ENCODE assay signal across 1 cellular context in genomic region chr6:32967151-32968091, GRCh38.
TF ChIP-seq lines count a peak whose summit lies in the region.

No MANE protein-coding gene starts in this region.

TF ChIP-seq in HEK293, 187 proteins besides CTCF, POLR2A, EP300 and RAD21 (continued from another document and continues in another):
- TF ChIP-seq ZNF488 (tag by site-specific recombination; IDR thresholded peaks at IDR 0.05): no peak
- TF ChIP-seq ZNF571 (tag by site-specific recombination; IDR thresholded peaks at IDR 0.05): no peak
- peak; percentile 57; the same call in 1 of the 2 replicates for TF ChIP-seq ZNF18 (tag by site-specific recombination; IDR thresholded peaks at IDR 0.05)
- TF ChIP-seq ZNF202 (tag by site-specific recombination; IDR thresholded peaks at IDR 0.05; ENCODE audit: borderline replicate concordance): no peak
- TF ChIP-seq MYNN (tag by site-specific recombination; IDR thresholded peaks at IDR 0.05; ENCODE audit: borderline replicate concordance): no peak
- no peak for TF ChIP-seq ZSCAN30 (tag by site-specific recombination; IDR thresholded peaks at IDR 0.05)
- TF ChIP-seq ZNF112 (tag by site-specific recombination; IDR thresholded peaks at IDR 0.05): no peak
- TF ChIP-seq ZXDB (tag by site-specific recombination; IDR thresholded peaks at IDR 0.05): no peak
- TF ChIP-seq ZNF585B (tag by site-specific recombination; IDR thresholded peaks at IDR 0.05): no peak
- TF ChIP-seq ZSCAN4 (tag by site-specific recombination; IDR thresholded peaks at IDR 0.05): no peak
- TF ChIP-seq ZNF311 (tag by site-specific recombination; IDR thresholded peaks at IDR 0.05; ENCODE audit: borderline replicate concordance): no peak
- TF ChIP-seq PRDM4 (tag by site-specific recombination; IDR thresholded peaks at IDR 0.05): no peak
- TF ChIP-seq ZNF391 (tag by site-specific recombination; IDR thresholded peaks at IDR 0.05; ENCODE audit: borderline replicate concordance, low read depth): no peak
- TF ChIP-seq ZBTB21 (tag by site-specific recombination; IDR thresholded peaks at IDR 0.05): no peak
- TF ChIP-seq PRDM1 (tag by site-specific recombination; IDR thresholded peaks at IDR 0.05): peak; percentile 90
- TF ChIP-seq ZNF561 (tag by site-specific recombination; IDR thresholded peaks at IDR 0.05; ENCODE audit: borderline replicate concordance): no peak
- TF ChIP-seq ZNF366 (tag by site-specific recombination; conservative IDR thresholded peaks at IDR 0.05): peak; percentile 46; the same call in 1 of the 2 replicates
- no peak for TF ChIP-seq ZNF621 (tag by site-specific recombination; IDR thresholded peaks at IDR 0.05)
- no peak for TF ChIP-seq ZNF335 (tag by site-specific recombination; conservative IDR thresholded peaks at IDR 0.05)
- TF ChIP-seq ZNF544 (tag by site-specific recombination; IDR thresholded peaks at IDR 0.05): no peak
- TF ChIP-seq ZNF701 (tag by site-specific recombination; IDR thresholded peaks at IDR 0.05): no peak
- no peak for TF ChIP-seq ZNF624 (tag by site-specific recombination; IDR thresholded peaks at IDR 0.05)
- no peak for TF ChIP-seq REST (tag by site-specific recombination; IDR thresholded peaks at IDR 0.05)
- TF ChIP-seq KLF7 (tag by site-specific recombination; IDR thresholded peaks at IDR 0.05; ENCODE audit: borderline replicate concordance): no peak
- no peak for TF ChIP-seq SP3 (tag by site-specific recombination; IDR thresholded peaks at IDR 0.05)
- no peak for TF ChIP-seq ZNF510 (tag by site-specific recombination; IDR thresholded peaks at IDR 0.05; ENCODE audit: insufficient replicate concordance)
- no peak for TF ChIP-seq ZBTB20 (tag by site-specific recombination; IDR thresholded peaks at IDR 0.05)
- TF ChIP-seq GLIS2 (tag by site-specific recombination; IDR thresholded peaks at IDR 0.05): no peak
- TF ChIP-seq ZNF239 (tag by site-specific recombination; IDR thresholded peaks at IDR 0.05): no peak
- no peak for TF ChIP-seq ZFP41 (tag by site-specific recombination; IDR thresholded peaks at IDR 0.05; ENCODE audit: borderline replicate concordance)
- TF ChIP-seq ZSCAN18 (tag by site-specific recombination; IDR thresholded peaks at IDR 0.05): no peak
- no peak for TF ChIP-seq ZNF221 (tag by site-specific recombination; IDR thresholded peaks at IDR 0.05; ENCODE audit: borderline replicate concordance)
- peak; percentile 60 for TF ChIP-seq ZBTB17 (tag by site-specific recombination; IDR thresholded peaks at IDR 0.05)
- no peak for TF ChIP-seq ZNF148 (tag by site-specific recombination; IDR thresholded peaks at IDR 0.05; ENCODE audit: borderline replicate concordance)
- no peak for TF ChIP-seq ZNF692 (tag by site-specific recombination; IDR thresholded peaks at IDR 0.05)
- TF ChIP-seq YY1 (tag by site-specific recombination; IDR thresholded peaks at IDR 0.05): no peak
- no peak for TF ChIP-seq SALL2 (tag by site-specific recombination; IDR thresholded peaks at IDR 0.05; ENCODE audit: borderline replicate concordance)
- no peak for TF ChIP-seq ZNF169 (tag by site-specific recombination; IDR thresholded peaks at IDR 0.05)
- TF ChIP-seq MEIS1 (CRISPR knock-in tag; IDR thresholded peaks at IDR 0.05; ENCODE audit: borderline replicate concordance): no peak
- TF ChIP-seq KLF10 (tag by site-specific recombination; IDR thresholded peaks at IDR 0.05): no peak
- no peak for TF ChIP-seq ZNF266 (tag by site-specific recombination; IDR thresholded peaks at IDR 0.05; ENCODE audit: low read depth)
- peak; percentile 70; the same call in 1 of the 2 replicates for TF ChIP-seq ZNF664 (tag by site-specific recombination; IDR thresholded peaks at IDR 0.05)
- no peak for TF ChIP-seq GLIS1 (tag by site-specific recombination; IDR thresholded peaks at IDR 0.05)
- TF ChIP-seq ZNF24 (tag by site-specific recombination; IDR thresholded peaks at IDR 0.05): no peak
- TF ChIP-seq SCRT2 (tag by site-specific recombination; IDR thresholded peaks at IDR 0.05): no peak
- TF ChIP-seq SP2 (tag by site-specific recombination; IDR thresholded peaks at IDR 0.05): no peak
- TF ChIP-seq SCRT1 (tag by site-specific recombination; IDR thresholded peaks at IDR 0.05; ENCODE audit: borderline replicate concordance): no peak
- no peak for TF ChIP-seq ZBTB1 (tag by site-specific recombination; IDR thresholded peaks at IDR 0.05)
- no peak for TF ChIP-seq ZNF146 (tag by site-specific recombination; IDR thresholded peaks at IDR 0.05)
- no peak for TF ChIP-seq ZBTB48 (tag by site-specific recombination; IDR thresholded peaks at IDR 0.05)
- no peak for TF ChIP-seq ZNF140 (tag by site-specific recombination; IDR thresholded peaks at IDR 0.05)
- peak; percentile 72 for TF ChIP-seq ZNF600 (tag by site-specific recombination; IDR thresholded peaks at IDR 0.05)
- TF ChIP-seq ZNF23 (tag by site-specific recombination; IDR thresholded peaks at IDR 0.05; ENCODE audit: borderline replicate concordance): no peak
- no peak for TF ChIP-seq KLF16 (tag by site-specific recombination; IDR thresholded peaks at IDR 0.05)
- TF ChIP-seq ZNF555 (tag by site-specific recombination; conservative IDR thresholded peaks at IDR 0.05): no peak
- no peak for TF ChIP-seq ZBTB26 (tag by site-specific recombination; optimal IDR thresholded peaks at IDR 0.05)
